13 cellular contexts compared by ENCODE assay signal in the genomic region with DNA sequence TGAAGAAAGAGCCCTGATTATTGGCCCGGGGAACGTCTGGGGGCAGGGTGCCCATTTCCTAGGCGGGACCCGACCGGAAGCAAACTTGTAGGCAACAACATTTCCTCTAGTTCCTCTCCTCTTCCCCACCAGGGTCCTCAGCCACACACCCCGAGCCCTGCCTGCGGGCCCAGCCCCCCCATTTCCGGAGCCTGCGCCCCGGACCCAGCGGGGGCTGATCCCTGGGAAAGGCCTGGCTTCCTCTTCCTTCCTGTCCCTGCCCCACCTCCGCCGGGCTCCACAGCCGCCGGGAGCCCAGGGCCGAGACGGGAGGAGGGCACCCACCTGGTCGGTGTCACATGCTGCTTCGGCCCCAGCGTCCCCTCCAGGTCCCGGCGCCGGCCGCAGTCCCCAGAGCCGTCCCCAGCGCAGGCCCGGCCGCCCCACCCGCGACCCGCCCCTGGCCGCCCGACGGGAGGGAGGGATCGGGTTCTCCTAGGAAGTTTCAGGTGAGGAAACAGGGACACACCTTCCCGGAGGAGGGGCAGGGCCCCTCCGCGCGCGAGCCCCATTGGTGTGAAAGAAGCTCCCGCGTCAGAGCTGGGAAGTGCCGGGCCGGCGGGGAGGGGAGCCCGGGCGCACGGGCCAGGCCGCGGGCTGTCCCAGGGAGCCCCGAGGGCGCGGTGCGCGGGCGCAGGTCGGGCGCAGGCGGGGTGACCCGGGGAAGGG. TPM values are rescaled to one million over a fixed set of nuclear protein-coding genes. Genes with fewer than 3 reads are reported as not detected.
DNase-seq lines count a peak whose midpoint lies in the region; ATAC-seq and TF ChIP-seq lines count a peak whose summit lies in the region.
"Not testable (repeated sequence)": the region's sequence is repeated elsewhere in the genome, so short reads cannot be mapped to it uniquely, and the experiment has no call there.
"Had no signal": no experiment of that assay in that cellular context is flagged by ENCODE, and none has a peak within 500 bp of the region (broad histone marks: within the 10 kb centered on the region; RNA-seq: fewer than 3 reads in every experiment).

No MANE protein-coding gene starts in this region.

- H3K4me1 Mint-ChIP-seq in activated CD4-positive, alpha-beta T cell treated with anti-CD3 and anti-CD28 coated beads for 36 hours; endothelial cell (ENCODE audit: unreplicated experiment); naive thymus-derived CD4-positive, alpha-beta T cell: not testable (repeated sequence)

- CTCF ChIA-PET in activated CD4-positive, alpha-beta T cell treated with anti-CD3 and anti-CD28 coated beads for 36 hours (lab: Charles Lee); naive thymus-derived CD4-positive, alpha-beta T cell (lab: Charles Lee): not testable (repeated sequence)

- H3K27me3 ChIP-seq in naive thymus-derived CD4-positive, alpha-beta T cell (ENCODE audit: control insufficient read depth in 2 of 2, insufficient read depth in 2 of 2, low read length in 2 of 2); aorta (ENCODE audit: control insufficient read depth in 1 of 2, insufficient read depth in 2 of 2, low read length in 1 of 2): not testable (repeated sequence)

- not testable (repeated sequence) for H3K36me3 ChIP-seq in naive thymus-derived CD4-positive, alpha-beta T cell (ENCODE audit: control insufficient read depth in 2 of 3, insufficient read depth in 3 of 3, low read length in 3 of 3); aorta (ENCODE audit: control insufficient read depth in 1 of 2, insufficient read depth in 2 of 2, low read length in 1 of 2)

- WGBS in aorta, 2 donors = no CpG with 5 or more reads among the region's 60 CpGs

- TF ChIP-seq CTCF in endothelial cell (IDR thresholded peaks at IDR 0.05; ENCODE audit: unreplicated experiment) = not testable (repeated sequence)

- peak; percentile 80 for ATAC-seq in GM18909 (IDR thresholded peaks at IDR 0.05; ENCODE audit: poor library complexity, unreplicated experiment)
- peak; percentile 86 for ATAC-seq in GM21526 (IDR thresholded peaks at IDR 0.05; ENCODE audit: low FRiP score, unreplicated experiment)
- peak; percentile 68 for ATAC-seq in HG02884 (IDR thresholded peaks at IDR 0.05; ENCODE audit: unreplicated experiment)
- peak; percentile 84 for ATAC-seq in HG03354 (IDR thresholded peaks at IDR 0.05; ENCODE audit: poor library complexity, severe bottlenecking, unreplicated experiment)
- peak; percentile 82 for ATAC-seq in activated CD4-positive, alpha-beta T cell treated with anti-CD3 and anti-CD28 coated beads for 36 hours
- ATAC-seq in naive thymus-derived CD4-positive, alpha-beta T cell = peak; percentile 83
- peak; percentile 88 for ATAC-seq in aorta (ENCODE audit: low FRiP score)

- H3K36me3 Mint-ChIP-seq in activated CD4-positive, alpha-beta T cell treated with anti-CD3 and anti-CD28 coated beads for 36 hours (ENCODE audit: low read depth); endothelial cell (ENCODE audit: low read depth, unreplicated experiment); naive thymus-derived CD4-positive, alpha-beta T cell: not testable (repeated sequence)

- H3K4me3 ChIP-seq in naive thymus-derived CD4-positive, alpha-beta T cell (ENCODE audit: low read length); aorta (ENCODE audit: low read length in 2 of 2): not testable (repeated sequence)

- not testable (repeated sequence) for H3K4me3 Mint-ChIP-seq in activated CD4-positive, alpha-beta T cell treated with anti-CD3 and anti-CD28 coated beads for 36 hours; endothelial cell (ENCODE audit: unreplicated experiment); naive thymus-derived CD4-positive, alpha-beta T cell

- H3K27ac Mint-ChIP-seq in activated CD4-positive, alpha-beta T cell treated with anti-CD3 and anti-CD28 coated beads for 36 hours; endothelial cell (ENCODE audit: unreplicated experiment); naive thymus-derived CD4-positive, alpha-beta T cell: not testable (repeated sequence)

- not testable (repeated sequence) for DNase-seq in activated CD4-positive, alpha-beta T cell treated with anti-CD3 and anti-CD28 coated beads for 36 hours; aorta
- DNase-seq in endothelial cell (ENCODE audit: low spot score) = peak; percentile 21
- DNase-seq in naive thymus-derived CD4-positive, alpha-beta T cell = peak in 2 of 9 donors; percentile 8 to 21

- POLR2A ChIA-PET in activated CD4-positive, alpha-beta T cell treated with anti-CD3 and anti-CD28 coated beads for 36 hours (lab: Charles Lee); naive thymus-derived CD4-positive, alpha-beta T cell (lab: Charles Lee): not testable (repeated sequence)

- H3K9me3 ChIP-seq in naive thymus-derived CD4-positive, alpha-beta T cell (ENCODE audit: control insufficient read depth in 2 of 3, low read length in 3 of 3); aorta (ENCODE audit: control insufficient read depth, low read length): not testable (repeated sequence)

- H3K4me1 ChIP-seq in naive thymus-derived CD4-positive, alpha-beta T cell (ENCODE audit: control insufficient read depth in 2 of 2, insufficient read depth in 2 of 2, low read length in 2 of 2); aorta (ENCODE audit: control insufficient read depth in 1 of 2, insufficient read depth in 2 of 2, low read length in 2 of 2): not testable (repeated sequence)

- not testable (repeated sequence) for H3K27me3 Mint-ChIP-seq in activated CD4-positive, alpha-beta T cell treated with anti-CD3 and anti-CD28 coated beads for 36 hours; endothelial cell (ENCODE audit: unreplicated experiment); naive thymus-derived CD4-positive, alpha-beta T cell

- intact Hi-C loops in activated CD4-positive, alpha-beta T cell treated with anti-CD3 and anti-CD28 coated beads for 36 hours (cut with DNase I, micrococcal nuclease); naive thymus-derived CD4-positive, alpha-beta T cell (cut with micrococcal nuclease); aorta (cut with DNase I): not testable (repeated sequence)

- not testable (repeated sequence) for H3K27ac ChIP-seq in naive thymus-derived CD4-positive, alpha-beta T cell (ENCODE audit: low read depth, low read length); aorta (ENCODE audit: low read depth in 1 of 2, low read length in 2 of 2)

- H3K9me3 Mint-ChIP-seq in activated CD4-positive, alpha-beta T cell treated with anti-CD3 and anti-CD28 coated beads for 36 hours (ENCODE audit: low read depth); endothelial cell (ENCODE audit: unreplicated experiment); naive thymus-derived CD4-positive, alpha-beta T cell: not testable (repeated sequence)

RNA-seq across cellular contexts. Expression of a gene that starts 18.3 kb away (rescaled TPM):
- total RNA-seq in activated CD4-positive, alpha-beta T cell treated with anti-CD3 and anti-CD28 coated beads for 36 hours = not detected
- total RNA-seq in endothelial cell (ENCODE audit: unreplicated experiment) (not detected), aorta (under 1 TPM; 0.16 to 0.39 TPM)
- total RNA-seq in naive thymus-derived CD4-positive, alpha-beta T cell = under 1 TPM in 3 of 5 experiments, not detected in 2; 0.05 to 0.19 (median 0.12) TPM
- polyA plus RNA-seq in naive thymus-derived CD4-positive, alpha-beta T cell = 1 to 10 TPM in 1 of 2 donors, under 1 TPM in 1; 0.11 to 1.0 TPM
- polyA plus RNA-seq in aorta = under 1 TPM; 0.50 to 0.59 TPM
- total RNA-seq: activated T-helper 1 cell treated with anti-CD3 and anti-CD28 coated beads, Interleukin-12 subunit alpha, Interleukin-12 subunit beta, Interleukin-2, Interleukin-4 antibody, amounts not matched to agents 30 ng/mL and 10 ng/mL and 1 ng/mL, durations not matched to agents 14 hours and 24 hours and 36 hours; astrocyte; dermis blood vessel endothelial cell; H9 had no signal

RNA-seq across cellular contexts. Expression of a gene that starts 24.9 kb away (rescaled TPM):
- total RNA-seq in activated CD4-positive, alpha-beta T cell treated with anti-CD3 and anti-CD28 coated beads for 36 hours = 1 to 10 TPM; 1.1 to 1.9 TPM
- total RNA-seq in endothelial cell (ENCODE audit: unreplicated experiment) = 0.80 TPM
- under 1 TPM in 4 of 5 experiments, not detected in 1; 0.51 to 0.75 (median 0.55) TPM for total RNA-seq in naive thymus-derived CD4-positive, alpha-beta T cell
- polyA plus RNA-seq in naive thymus-derived CD4-positive, alpha-beta T cell = under 1 TPM in 1 of 2 donors, not detected in 1; 0.52 TPM
- total RNA-seq in aorta = 1 to 10 TPM in 1 of 2 donors, under 1 TPM in 1; 0.21 to 1.2 TPM
- not detected for polyA plus RNA-seq in aorta
- total RNA-seq: dermis blood vessel endothelial cell, skeletal muscle tissue had no signal

RNA-seq across cellular contexts. Expression of a gene that starts 29.4 kb away (rescaled TPM):
- total RNA-seq in activated CD4-positive, alpha-beta T cell treated with anti-CD3 and anti-CD28 coated beads for 36 hours = 1 to 10 TPM; 2.9 to 3.8 TPM
- total RNA-seq in endothelial cell (ENCODE audit: unreplicated experiment) (2.6 TPM), aorta (1 to 10 TPM; 1.5 to 4.7 TPM)
- total RNA-seq in naive thymus-derived CD4-positive, alpha-beta T cell = 1 to 10 TPM; 1.7 to 7.5 (median 4.5) TPM
- polyA plus RNA-seq in naive thymus-derived CD4-positive, alpha-beta T cell = under 1 TPM; 0.31 to 0.52 TPM
- under 1 TPM in 1 of 2 donors, not detected in 1; 0.67 TPM for polyA plus RNA-seq in aorta
- total RNA-seq: dermis blood vessel endothelial cell, skeletal muscle tissue had no signal

RNA-seq across cellular contexts. Expression of a gene that starts 54.5 kb away (rescaled TPM):
- total RNA-seq in activated CD4-positive, alpha-beta T cell treated with anti-CD3 and anti-CD28 coated beads for 36 hours = not detected
- total RNA-seq in endothelial cell (ENCODE audit: unreplicated experiment) (0.08 TPM), aorta (1 to 10 TPM in 1 of 2 donors, not detected in 1; 1.3 TPM)
- under 1 TPM in 3 of 5 experiments, not detected in 2; 0.07 to 0.22 (median 0.13) TPM for total RNA-seq in naive thymus-derived CD4-positive, alpha-beta T cell
- not detected for polyA plus RNA-seq in naive thymus-derived CD4-positive, alpha-beta T cell
- polyA plus RNA-seq in aorta = under 1 TPM; 0.03 to 0.50 TPM
- total RNA-seq: activated T-helper 1 cell treated with anti-CD3 and anti-CD28 coated beads, Interleukin-12 subunit alpha, Interleukin-12 subunit beta, Interleukin-2, Interleukin-4 antibody, amounts not matched to agents 30 ng/mL and 10 ng/mL and 1 ng/mL, durations not matched to agents 14 hours and 24 hours and 36 hours; astrocyte; dermis blood vessel endothelial cell; H9 had no signal
